ENCODE assay signal across 18 cellular contexts in the genomic region with DNA sequence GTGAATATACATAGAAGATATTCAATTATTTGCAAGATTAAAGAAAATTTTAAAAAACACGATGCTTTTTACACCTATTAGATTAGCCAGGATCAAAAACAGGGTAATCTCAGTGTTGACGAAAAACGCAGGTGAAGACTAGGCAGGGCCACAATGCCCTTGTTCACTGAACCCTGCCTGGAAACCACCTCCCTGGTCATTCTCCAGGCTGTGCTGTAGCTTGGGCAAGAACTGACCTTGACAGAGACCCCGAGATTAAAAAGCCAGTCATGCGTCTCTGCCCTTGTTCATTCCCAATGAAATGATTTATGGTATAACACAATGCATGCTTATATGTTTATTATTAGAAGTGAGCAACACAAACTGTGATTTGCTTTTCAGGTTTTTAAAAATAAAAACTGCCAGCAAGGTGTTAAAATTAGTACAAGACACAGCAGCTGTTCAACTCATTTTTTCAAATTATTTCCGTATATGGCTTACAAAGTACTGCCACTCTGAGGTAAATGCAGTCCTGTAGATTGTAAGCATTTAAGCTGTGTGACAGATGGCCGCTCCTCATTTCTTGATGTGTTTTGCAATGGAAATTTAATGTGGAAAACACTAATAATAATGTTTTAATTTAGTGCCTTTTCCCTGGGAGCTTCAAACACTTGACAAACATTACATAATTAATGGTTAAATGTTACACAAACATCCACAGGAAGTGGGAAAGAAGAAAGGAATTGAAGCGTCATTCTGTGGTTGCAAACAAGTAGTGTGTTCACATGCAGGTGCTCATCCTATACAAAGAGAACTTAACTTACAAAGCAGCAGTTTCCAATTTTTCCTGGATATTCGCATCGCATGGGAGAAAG.
DNase-seq lines count a peak whose midpoint lies in the region; ATAC-seq and TF ChIP-seq lines count a peak whose summit lies in the region.
"Had no signal": no experiment of that assay in that cellular context is flagged by ENCODE, and none has a peak within 500 bp of the region (broad histone marks: within the 10 kb centered on the region; RNA-seq: fewer than 3 reads in every experiment).

No MANE protein-coding gene starts in this region.

- H3K27ac Mint-ChIP-seq in CD4-positive, alpha-beta T cell: peak overlapping the region; percentile 72
- H3K27ac Mint-ChIP-seq in activated naive CD8-positive, alpha-beta T cell treated with anti-CD3 and anti-CD28 coated beads for 36 hours: peak overlapping the region; percentile 59
- H3K27ac Mint-ChIP-seq in CD14-positive monocyte: no peak overlapping the region
- no peak overlapping the region for H3K27ac Mint-ChIP-seq in WTC11
- H3K27ac Mint-ChIP-seq: nephron progenitor cell had no signal

- H3K27ac ChIP-seq in CD4-positive, alpha-beta T cell (ENCODE audit: low read depth, low read length): no peak overlapping the region
- H3K27ac ChIP-seq: BLaER1, brain microvascular endothelial cell, dorsolateral prefrontal cortex, lower lobe of right lung, RWPE1, thoracic aorta had no signal

- H3K36me3 Mint-ChIP-seq in CD4-positive, alpha-beta T cell (ENCODE audit: low read depth): no peaks in the 10 kb centered on the region
- no peaks in the 10 kb centered on the region for H3K36me3 Mint-ChIP-seq in activated naive CD8-positive, alpha-beta T cell treated with anti-CD3 and anti-CD28 coated beads for 36 hours
- H3K36me3 Mint-ChIP-seq in CD14-positive monocyte: no peaks in the 10 kb centered on the region
- H3K36me3 Mint-ChIP-seq in WTC11: no peaks in the 10 kb centered on the region

- intact Hi-C loops in CD4-positive, alpha-beta T cell (cut with DNase I, micrococcal nuclease): no loop called here
- intact Hi-C loops in CD14-positive monocyte (cut with micrococcal nuclease): no loop called here

- H3K9me3 ChIP-seq in CD4-positive, alpha-beta T cell (ENCODE audit: control insufficient read depth, low read length): no peaks in the 10 kb centered on the region
- H3K9me3 ChIP-seq: BLaER1, lower lobe of right lung, thoracic aorta had no signal

- H3K4me1 Mint-ChIP-seq in CD4-positive, alpha-beta T cell (ENCODE audit: low read depth): peaks cover 26% of the 10 kb centered on the region
- peaks cover 7% of the 10 kb centered on the region for H3K4me1 Mint-ChIP-seq in activated naive CD8-positive, alpha-beta T cell treated with anti-CD3 and anti-CD28 coated beads for 36 hours
- H3K4me1 Mint-ChIP-seq in CD14-positive monocyte: peaks cover 3% of the 10 kb centered on the region
- peaks cover 29% of the 10 kb centered on the region for H3K4me1 Mint-ChIP-seq in WTC11
- H3K4me1 Mint-ChIP-seq: nephron progenitor cell had no signal

- CTCF ChIA-PET in CD4-positive, alpha-beta T cell (lab: Charles Lee): no interaction called here
- CTCF ChIA-PET in WTC11 (lab: Charles Lee): no interaction called here

- POLR2A ChIA-PET in CD4-positive, alpha-beta T cell (lab: Charles Lee): interaction anchor here (0.9 to 2.0 kb wide), 3 partner anchors 85 to 553 kb away, joined by 3 to 10 read pairs (median 4); a partner anchor contains a TSS
- POLR2A ChIA-PET in WTC11 (lab: Charles Lee): no interaction called here

- no peaks in the 10 kb centered on the region for H3K27me3 ChIP-seq in CD4-positive, alpha-beta T cell (ENCODE audit: control insufficient read depth, insufficient read depth, low read length)
- H3K27me3 ChIP-seq: BLaER1, brain microvascular endothelial cell, dorsolateral prefrontal cortex had no signal

- peak overlapping the region; percentile 58 for H3K4me3 Mint-ChIP-seq in CD4-positive, alpha-beta T cell
- H3K4me3 Mint-ChIP-seq in activated naive CD8-positive, alpha-beta T cell treated with anti-CD3 and anti-CD28 coated beads for 36 hours: no peak overlapping the region
- H3K4me3 Mint-ChIP-seq in CD14-positive monocyte (peak overlapping the region in 1 of 2 donors; percentile 62), WTC11 (no peak overlapping the region)
- H3K4me3 Mint-ChIP-seq: nephron progenitor cell had no signal

- H3K27me3 Mint-ChIP-seq in CD4-positive, alpha-beta T cell: no peaks in the 10 kb centered on the region
- no peaks in the 10 kb centered on the region for H3K27me3 Mint-ChIP-seq in activated naive CD8-positive, alpha-beta T cell treated with anti-CD3 and anti-CD28 coated beads for 36 hours
- H3K27me3 Mint-ChIP-seq in CD14-positive monocyte (ENCODE audit: low read depth in 3 of 3) (peaks cover 0 to 10% (median 0%) of the 10 kb centered on the region in 3 donors), WTC11 (ENCODE audit: low read depth) (no peaks in the 10 kb centered on the region)

- TF ChIP-seq CTCF in CD4-positive, alpha-beta T cell (IDR thresholded peaks at IDR 0.05): no peak
- TF ChIP-seq CTCF in CD14-positive monocyte (IDR thresholded peaks at IDR 0.05): no peak
- no peak for TF ChIP-seq CTCF in WTC11 (IDR thresholded peaks at IDR 0.05)

- peaks cover 4% of the 10 kb centered on the region for H3K9me3 Mint-ChIP-seq in CD4-positive, alpha-beta T cell
- no peaks in the 10 kb centered on the region for H3K9me3 Mint-ChIP-seq in activated naive CD8-positive, alpha-beta T cell treated with anti-CD3 and anti-CD28 coated beads for 36 hours
- peaks cover 0 to 4% (median 0%) of the 10 kb centered on the region in 7 donors for H3K9me3 Mint-ChIP-seq in CD14-positive monocyte
- no peaks in the 10 kb centered on the region; the same call in 1 of the 2 replicates for H3K9me3 Mint-ChIP-seq in WTC11
- H3K9me3 Mint-ChIP-seq: nephron progenitor cell had no signal

- ATAC-seq in CD4-positive, alpha-beta T cell (ENCODE audit: poor library complexity): peak; percentile 71
- peak; percentile 78 for ATAC-seq in HG02981 (IDR thresholded peaks at IDR 0.05; ENCODE audit: unreplicated experiment)
- no peak for ATAC-seq in HG03108 (IDR thresholded peaks at IDR 0.05; ENCODE audit: unreplicated experiment)
- no peak for ATAC-seq in WTC11
- ATAC-seq: lower lobe of right lung had no signal

- DNase-seq in CD4-positive, alpha-beta T cell: no peak
- DNase-seq in Daoy (ENCODE audit: low read depth) (peak; percentile 1), CD14-positive monocyte (ENCODE audit: low spot score) (no peak), WTC11 (ENCODE audit: low spot score) (no peak)
- DNase-seq in activated naive CD8-positive, alpha-beta T cell treated with anti-CD3 and anti-CD28 coated beads for 36 hours: no peak
- DNase-seq: activated CD4-positive, alpha-beta T cell treated with anti-CD3 and anti-CD28 coated beads, Interleukin-2, amount 50 U/mL, for 1 hour; brain microvascular endothelial cell; dorsolateral prefrontal cortex; Kasumi-1; lower lobe of right lung; NCI-H1694 treated with DMSO at 0.1 percent for 48 hours; NCI-H748 treated with DMSO at 0.1 percent for 48 hours; nephron progenitor cell had no signal

TF ChIP-seq in WTC11, 78 proteins besides CTCF, POLR2A, EP300 and RAD21 (continues in another document):
- TF ChIP-seq, protein P1, sequence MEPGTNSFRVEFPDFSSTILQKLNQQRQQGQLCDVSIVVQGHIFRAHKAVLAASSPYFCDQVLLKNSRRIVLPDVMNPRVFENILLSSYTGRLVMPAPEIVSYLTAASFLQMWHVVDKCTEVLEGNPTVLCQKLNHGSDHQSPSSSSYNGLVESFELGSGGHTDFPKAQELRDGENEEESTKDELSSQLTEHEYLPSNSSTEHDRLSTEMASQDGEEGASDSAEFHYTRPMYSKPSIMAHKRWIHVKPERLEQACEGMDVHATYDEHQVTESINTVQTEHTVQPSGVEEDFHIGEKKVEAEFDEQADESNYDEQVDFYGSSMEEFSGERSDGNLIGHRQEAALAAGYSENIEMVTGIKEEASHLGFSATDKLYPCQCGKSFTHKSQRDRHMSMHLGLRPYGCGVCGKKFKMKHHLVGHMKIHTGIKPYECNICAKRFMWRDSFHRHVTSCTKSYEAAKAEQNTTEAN (CRISPR knock-in tag; IDR thresholded peaks at IDR 0.05): no peak
- TF ChIP-seq RELA (CRISPR knock-in tag; IDR thresholded peaks at IDR 0.05; ENCODE audit: borderline replicate concordance) (no peak), CREB1 (CRISPR knock-in tag; IDR thresholded peaks at IDR 0.05) (no peak), KAT7 (CRISPR knock-in tag; IDR thresholded peaks at IDR 0.05; ENCODE audit: borderline replicate concordance) (no peak), JUN (CRISPR knock-in tag; IDR thresholded peaks at IDR 0.05) (no peak), PRRX2 (CRISPR knock-in tag; IDR thresholded peaks at IDR 0.05) (no peak), NFATC4 (CRISPR knock-in tag; IDR thresholded peaks at IDR 0.05) (no peak), FOXJ3 (CRISPR knock-in tag; IDR thresholded peaks at IDR 0.05; ENCODE audit: borderline replicate concordance) (no peak), HMGA2 (CRISPR knock-in tag; IDR thresholded peaks at IDR 0.05) (no peak)
- TF ChIP-seq, protein P2, sequence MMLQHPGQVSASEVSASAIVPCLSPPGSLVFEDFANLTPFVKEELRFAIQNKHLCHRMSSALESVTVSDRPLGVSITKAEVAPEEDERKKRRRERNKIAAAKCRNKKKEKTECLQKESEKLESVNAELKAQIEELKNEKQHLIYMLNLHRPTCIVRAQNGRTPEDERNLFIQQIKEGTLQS (CRISPR knock-in tag; conservative IDR thresholded peaks at IDR 0.05): no peak
- TF ChIP-seq, protein P3, sequence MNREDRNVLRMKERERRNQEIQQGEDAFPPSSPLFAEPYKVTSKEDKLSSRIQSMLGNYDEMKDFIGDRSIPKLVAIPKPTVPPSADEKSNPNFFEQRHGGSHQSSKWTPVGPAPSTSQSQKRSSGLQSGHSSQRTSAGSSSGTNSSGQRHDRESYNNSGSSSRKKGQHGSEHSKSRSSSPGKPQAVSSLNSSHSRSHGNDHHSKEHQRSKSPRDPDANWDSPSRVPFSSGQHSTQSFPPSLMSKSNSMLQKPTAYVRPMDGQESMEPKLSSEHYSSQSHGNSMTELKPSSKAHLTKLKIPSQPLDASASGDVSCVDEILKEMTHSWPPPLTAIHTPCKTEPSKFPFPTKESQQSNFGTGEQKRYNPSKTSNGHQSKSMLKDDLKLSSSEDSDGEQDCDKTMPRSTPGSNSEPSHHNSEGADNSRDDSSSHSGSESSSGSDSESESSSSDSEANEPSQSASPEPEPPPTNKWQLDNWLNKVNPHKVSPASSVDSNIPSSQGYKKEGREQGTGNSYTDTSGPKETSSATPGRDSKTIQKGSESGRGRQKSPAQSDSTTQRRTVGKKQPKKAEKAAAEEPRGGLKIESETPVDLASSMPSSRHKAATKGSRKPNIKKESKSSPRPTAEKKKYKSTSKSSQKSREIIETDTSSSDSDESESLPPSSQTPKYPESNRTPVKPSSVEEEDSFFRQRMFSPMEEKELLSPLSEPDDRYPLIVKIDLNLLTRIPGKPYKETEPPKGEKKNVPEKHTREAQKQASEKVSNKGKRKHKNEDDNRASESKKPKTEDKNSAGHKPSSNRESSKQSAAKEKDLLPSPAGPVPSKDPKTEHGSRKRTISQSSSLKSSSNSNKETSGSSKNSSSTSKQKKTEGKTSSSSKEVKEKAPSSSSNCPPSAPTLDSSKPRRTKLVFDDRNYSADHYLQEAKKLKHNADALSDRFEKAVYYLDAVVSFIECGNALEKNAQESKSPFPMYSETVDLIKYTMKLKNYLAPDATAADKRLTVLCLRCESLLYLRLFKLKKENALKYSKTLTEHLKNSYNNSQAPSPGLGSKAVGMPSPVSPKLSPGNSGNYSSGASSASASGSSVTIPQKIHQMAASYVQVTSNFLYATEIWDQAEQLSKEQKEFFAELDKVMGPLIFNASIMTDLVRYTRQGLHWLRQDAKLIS (CRISPR knock-in tag; IDR thresholded peaks at IDR 0.05; ENCODE audit: borderline replicate concordance): no peak

Comparison
In these comparisons a context has a peak if more than half of its experiments do, and no peak if none do; other contexts are left out.
1. ATAC-seq: peak in CD4-positive, alpha-beta T cell (single experiment) and HG02981 (single experiment); none in HG03108 (single experiment) and WTC11 (single experiment).
2. H3K27ac Mint-ChIP-seq: peak in CD4-positive, alpha-beta T cell (single experiment) and activated naive CD8-positive, alpha-beta T cell treated with anti-CD3 and anti-CD28 coated beads for 36 hours (single experiment); none in CD14-positive monocyte (0 of 7) and WTC11 (single experiment).